Comparison of ENCODE assay signal across 20 cellular contexts in the genomic region with DNA sequence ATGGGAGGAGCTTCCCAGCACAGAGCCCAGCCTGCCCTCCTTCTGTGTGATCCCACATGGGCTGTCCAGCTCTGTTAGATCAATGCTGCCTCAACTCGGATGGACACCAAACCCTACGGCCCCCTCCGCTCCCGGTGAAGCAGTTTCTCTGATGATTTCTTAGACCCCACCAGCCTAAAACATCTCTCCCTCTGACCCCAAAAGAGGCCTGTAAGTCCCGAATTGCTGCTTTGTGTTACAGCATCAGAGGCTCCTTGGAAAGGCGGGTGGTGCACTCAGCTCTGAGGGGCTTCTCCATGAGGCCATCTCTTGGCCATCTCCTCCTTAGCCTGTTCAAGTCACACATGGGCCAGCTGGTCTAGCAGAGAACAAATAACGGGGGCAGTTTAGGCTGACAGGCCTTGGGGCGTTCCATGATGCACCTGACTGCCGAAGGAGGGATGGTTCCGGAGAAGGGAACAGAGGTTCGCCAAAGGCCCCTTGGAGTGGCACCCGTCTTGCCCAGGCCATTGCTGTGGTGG.
"Had no signal": no experiment of that assay in that cellular context is flagged by ENCODE, and none has a peak within 500 bp of the region (broad histone marks: within the 10 kb centered on the region; RNA-seq: fewer than 3 reads in every experiment).

No MANE protein-coding gene starts in this region.

- H3K4me1 Mint-ChIP-seq: activated CD4-positive, alpha-beta T cell treated with anti-CD3 and anti-CD28 coated beads, Interleukin-2, amount 10 ng/mL, durations not matched to agents 7 days and 5 days; activated naive CD8-positive, alpha-beta T cell treated with anti-CD3 and anti-CD28 coated beads, Interleukin-2, amount 10 ng/mL, durations not matched to agents 7 days and 5 days; memory B cell; naive B cell had no signal

- DNase-seq: activated CD4-positive, alpha-beta T cell treated with anti-CD3 and anti-CD28 coated beads, Interleukin-2, amount 10 ng/mL, durations not matched to agents 7 days and 5 days; activated CD4-positive, CD25-positive, alpha-beta regulatory T cell; activated CD8-positive, alpha-beta T cell treated with anti-CD3 and anti-CD28 coated beads, Interleukin-2, amount 10 ng/mL, durations not matched to agents 7 days and 5 days; activated naive CD4-positive, alpha-beta T cell treated with Interleukin-2 at 50 U/mL for 16 hours; activated naive CD8-positive, alpha-beta T cell treated with anti-CD3 and anti-CD28 coated beads, Interleukin-2, amount 10 ng/mL, durations not matched to agents 7 days and 5 days; amygdala; erythroblast; foreskin melanocyte; mucosa of descending colon; naive B cell; pancreas; stimulated activated CD4-positive, alpha-beta T cell treated with anti-CD3 and anti-CD28 coated beads, Interleukin-4, amount 100 ng/mL, for 1 hour; T1000; testis had no signal

- H3K27ac Mint-ChIP-seq: activated CD4-positive, alpha-beta T cell treated with anti-CD3 and anti-CD28 coated beads, Interleukin-2, amount 10 ng/mL, durations not matched to agents 7 days and 5 days; activated CD8-positive, alpha-beta T cell treated with anti-CD3 and anti-CD28 coated beads, Interleukin-2, amount 10 ng/mL, durations not matched to agents 7 days and 5 days; activated naive CD8-positive, alpha-beta T cell treated with anti-CD3 and anti-CD28 coated beads, Interleukin-2, amount 10 ng/mL, durations not matched to agents 7 days and 5 days; activated T-helper 1 cell treated with anti-CD3 and anti-CD28 coated beads, Interleukin-12 subunit alpha, Interleukin-12 subunit beta, Interleukin-2, Interleukin-4 antibody, amounts not matched to agents 30 ng/mL and 10 ng/mL and 1 ng/mL, durations not matched to agents 14 hours and 24 hours and 36 hours; memory B cell; naive B cell had no signal

- H3K4me3 ChIP-seq: cardiac muscle cell, mucosa of descending colon, pancreas, right lobe of liver, smooth muscle cell, testis, upper lobe of left lung had no signal

- H3K27ac ChIP-seq: cardiac muscle cell, pancreas, right lobe of liver, testis, upper lobe of left lung had no signal

- H3K9me3 ChIP-seq: mucosa of descending colon, pancreas, right lobe of liver, testis, upper lobe of left lung had no signal

- ATAC-seq: activated CD8-positive, alpha-beta T cell treated with anti-CD3 and anti-CD28 coated beads, Interleukin-2, amount 10 ng/mL, durations not matched to agents 7 days and 5 days; mucosa of descending colon; pancreas; right lobe of liver had no signal

- H3K9me3 Mint-ChIP-seq: activated CD4-positive, alpha-beta T cell treated with anti-CD3 and anti-CD28 coated beads, Interleukin-2, amount 10 ng/mL, durations not matched to agents 7 days and 5 days; activated naive CD8-positive, alpha-beta T cell treated with anti-CD3 and anti-CD28 coated beads, Interleukin-2, amount 10 ng/mL, durations not matched to agents 7 days and 5 days; activated T-helper 1 cell treated with anti-CD3 and anti-CD28 coated beads, Interleukin-12 subunit alpha, Interleukin-12 subunit beta, Interleukin-2, Interleukin-4 antibody, amounts not matched to agents 30 ng/mL and 10 ng/mL and 1 ng/mL, durations not matched to agents 14 hours and 24 hours and 36 hours; memory B cell; naive B cell had no signal

- H3K36me3 ChIP-seq: cardiac muscle cell, pancreas, right lobe of liver had no signal

- H3K36me3 Mint-ChIP-seq: activated naive CD8-positive, alpha-beta T cell treated with anti-CD3 and anti-CD28 coated beads, Interleukin-2, amount 10 ng/mL, durations not matched to agents 7 days and 5 days; naive B cell had no signal

- H3K27me3 Mint-ChIP-seq: activated CD4-positive, alpha-beta T cell treated with anti-CD3 and anti-CD28 coated beads, Interleukin-2, amount 10 ng/mL, durations not matched to agents 7 days and 5 days; activated naive CD8-positive, alpha-beta T cell treated with anti-CD3 and anti-CD28 coated beads, Interleukin-2, amount 10 ng/mL, durations not matched to agents 7 days and 5 days; naive B cell had no signal

- H3K4me2 ChIP-seq: smooth muscle cell had no signal

- H3K4me3 Mint-ChIP-seq: activated CD4-positive, alpha-beta T cell treated with anti-CD3 and anti-CD28 coated beads, Interleukin-2, amount 10 ng/mL, durations not matched to agents 7 days and 5 days; activated CD8-positive, alpha-beta T cell treated with anti-CD3 and anti-CD28 coated beads, Interleukin-2, amount 10 ng/mL, durations not matched to agents 7 days and 5 days; activated naive CD8-positive, alpha-beta T cell treated with anti-CD3 and anti-CD28 coated beads, Interleukin-2, amount 10 ng/mL, durations not matched to agents 7 days and 5 days; activated T-helper 1 cell treated with anti-CD3 and anti-CD28 coated beads, Interleukin-12 subunit alpha, Interleukin-12 subunit beta, Interleukin-2, Interleukin-4 antibody, amounts not matched to agents 30 ng/mL and 10 ng/mL and 1 ng/mL, durations not matched to agents 14 hours and 24 hours and 36 hours; memory B cell; naive B cell had no signal

- H3K4me1 ChIP-seq: pancreas, right lobe of liver, testis, upper lobe of left lung had no signal

- H3K27me3 ChIP-seq: pancreas, right lobe of liver, testis, upper lobe of left lung had no signal
